2 cellular contexts compared by ENCODE assay signal in the genomic region with DNA sequence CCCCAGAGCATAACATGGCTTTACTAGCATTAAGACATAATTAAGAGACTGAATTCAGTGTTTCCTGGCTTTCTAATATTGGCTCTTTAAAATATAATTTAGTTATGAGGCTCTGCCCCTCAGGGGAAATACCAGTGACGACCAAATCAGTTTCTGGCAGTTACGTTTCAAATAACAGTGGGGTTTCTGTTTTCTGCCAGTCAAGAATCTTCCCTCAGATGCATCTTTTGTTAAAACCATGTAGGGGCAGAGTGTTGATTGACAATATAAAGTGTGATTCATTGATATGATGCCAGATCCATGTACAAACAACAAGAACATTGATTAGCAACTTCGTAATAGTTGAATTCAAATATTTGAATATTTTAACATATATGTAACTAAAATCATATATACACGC.
TF ChIP-seq lines count a peak whose summit lies in the region.

No MANE protein-coding gene starts in this region.

TF ChIP-seq in GM12878, 131 proteins besides CTCF, POLR2A, EP300 and RAD21 (continued from another document):
- TF ChIP-seq, protein P1, sequence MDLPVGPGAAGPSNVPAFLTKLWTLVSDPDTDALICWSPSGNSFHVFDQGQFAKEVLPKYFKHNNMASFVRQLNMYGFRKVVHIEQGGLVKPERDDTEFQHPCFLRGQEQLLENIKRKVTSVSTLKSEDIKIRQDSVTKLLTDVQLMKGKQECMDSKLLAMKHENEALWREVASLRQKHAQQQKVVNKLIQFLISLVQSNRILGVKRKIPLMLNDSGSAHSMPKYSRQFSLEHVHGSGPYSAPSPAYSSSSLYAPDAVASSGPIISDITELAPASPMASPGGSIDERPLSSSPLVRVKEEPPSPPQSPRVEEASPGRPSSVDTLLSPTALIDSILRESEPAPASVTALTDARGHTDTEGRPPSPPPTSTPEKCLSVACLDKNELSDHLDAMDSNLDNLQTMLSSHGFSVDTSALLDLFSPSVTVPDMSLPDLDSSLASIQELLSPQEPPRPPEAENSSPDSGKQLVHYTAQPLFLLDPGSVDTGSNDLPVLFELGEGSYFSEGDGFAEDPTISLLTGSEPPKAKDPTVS (IDR thresholded peaks at IDR 0.05; ENCODE audit: low read depth, low read length): no peak
- TF ChIP-seq ZBED1 (IDR thresholded peaks at IDR 0.05; ENCODE audit: borderline replicate concordance) (no peak), CBFB (IDR thresholded peaks at IDR 0.05; ENCODE audit: low read depth) (no peak), SRF (IDR thresholded peaks at IDR 0.05; ENCODE audit: low read depth in 2 of 2, low read length in 2 of 2) (no peak), IRF4 (IDR thresholded peaks at IDR 0.05; ENCODE audit: low read depth, low read length) (no peak)
- TF ChIP-seq, protein P2, sequence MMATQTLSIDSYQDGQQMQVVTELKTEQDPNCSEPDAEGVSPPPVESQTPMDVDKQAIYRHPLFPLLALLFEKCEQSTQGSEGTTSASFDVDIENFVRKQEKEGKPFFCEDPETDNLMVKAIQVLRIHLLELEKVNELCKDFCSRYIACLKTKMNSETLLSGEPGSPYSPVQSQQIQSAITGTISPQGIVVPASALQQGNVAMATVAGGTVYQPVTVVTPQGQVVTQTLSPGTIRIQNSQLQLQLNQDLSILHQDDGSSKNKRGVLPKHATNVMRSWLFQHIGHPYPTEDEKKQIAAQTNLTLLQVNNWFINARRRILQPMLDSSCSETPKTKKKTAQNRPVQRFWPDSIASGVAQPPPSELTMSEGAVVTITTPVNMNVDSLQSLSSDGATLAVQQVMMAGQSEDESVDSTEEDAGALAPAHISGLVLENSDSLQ (IDR thresholded peaks at IDR 0.05): peak; percentile 33; the same call in 1 of the 2 replicates

TF ChIP-seq in neural cell, 6 proteins besides CTCF, POLR2A, EP300 and RAD21:
- TF ChIP-seq, protein P3, sequence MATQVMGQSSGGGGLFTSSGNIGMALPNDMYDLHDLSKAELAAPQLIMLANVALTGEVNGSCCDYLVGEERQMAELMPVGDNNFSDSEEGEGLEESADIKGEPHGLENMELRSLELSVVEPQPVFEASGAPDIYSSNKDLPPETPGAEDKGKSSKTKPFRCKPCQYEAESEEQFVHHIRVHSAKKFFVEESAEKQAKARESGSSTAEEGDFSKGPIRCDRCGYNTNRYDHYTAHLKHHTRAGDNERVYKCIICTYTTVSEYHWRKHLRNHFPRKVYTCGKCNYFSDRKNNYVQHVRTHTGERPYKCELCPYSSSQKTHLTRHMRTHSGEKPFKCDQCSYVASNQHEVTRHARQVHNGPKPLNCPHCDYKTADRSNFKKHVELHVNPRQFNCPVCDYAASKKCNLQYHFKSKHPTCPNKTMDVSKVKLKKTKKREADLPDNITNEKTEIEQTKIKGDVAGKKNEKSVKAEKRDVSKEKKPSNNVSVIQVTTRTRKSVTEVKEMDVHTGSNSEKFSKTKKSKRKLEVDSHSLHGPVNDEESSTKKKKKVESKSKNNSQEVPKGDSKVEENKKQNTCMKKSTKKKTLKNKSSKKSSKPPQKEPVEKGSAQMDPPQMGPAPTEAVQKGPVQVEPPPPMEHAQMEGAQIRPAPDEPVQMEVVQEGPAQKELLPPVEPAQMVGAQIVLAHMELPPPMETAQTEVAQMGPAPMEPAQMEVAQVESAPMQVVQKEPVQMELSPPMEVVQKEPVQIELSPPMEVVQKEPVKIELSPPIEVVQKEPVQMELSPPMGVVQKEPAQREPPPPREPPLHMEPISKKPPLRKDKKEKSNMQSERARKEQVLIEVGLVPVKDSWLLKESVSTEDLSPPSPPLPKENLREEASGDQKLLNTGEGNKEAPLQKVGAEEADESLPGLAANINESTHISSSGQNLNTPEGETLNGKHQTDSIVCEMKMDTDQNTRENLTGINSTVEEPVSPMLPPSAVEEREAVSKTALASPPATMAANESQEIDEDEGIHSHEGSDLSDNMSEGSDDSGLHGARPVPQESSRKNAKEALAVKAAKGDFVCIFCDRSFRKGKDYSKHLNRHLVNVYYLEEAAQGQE (IDR thresholded peaks at IDR 0.05; ENCODE audit: borderline replicate concordance): no peak
- TF ChIP-seq POLR2AphosphoS5 (IDR thresholded peaks at IDR 0.05): peak; percentile 34
TF ChIP-seq in neural cell: peak in this region for 1.
